Comparison of ENCODE assay signal across 9 cellular contexts in genomic region chr16:22353933-22354541, GRCh38. TPM values are rescaled to one million over a fixed set of nuclear protein-coding genes. Genes with fewer than 3 reads are reported as not detected.
DNase-seq lines count a peak whose midpoint lies in the region; ATAC-seq and TF ChIP-seq lines count a peak whose summit lies in the region.
"Had no signal": no experiment of that assay in that cellular context is flagged by ENCODE, and none has a peak within 500 bp of the region (broad histone marks: within the 10 kb centered on the region; RNA-seq: fewer than 3 reads in every experiment).

No MANE protein-coding gene starts in this region.

- intact Hi-C loops in activated CD4-positive, alpha-beta T cell treated with anti-CD3 and anti-CD28 coated beads for 36 hours (cut with DNase I, micrococcal nuclease) = loop anchor here (1.0 to 2.0 kb wide), 3 partner anchors 15 to 21 kb away; partner anchors contain the start of gene CDR2 (in 2 of the 2)
- intact Hi-C loops in activated CD8-positive, alpha-beta T cell treated with anti-CD3 and anti-CD28 coated beads for 36 hours (cut with micrococcal nuclease) = no loop called here

- H3K27ac ChIP-seq in SJCRH30 = no peak overlapping the region

- TF ChIP-seq CTCF in activated CD8-positive, alpha-beta T cell treated with anti-CD3 and anti-CD28 coated beads for 36 hours (IDR thresholded peaks at IDR 0.05) = no peak
- TF ChIP-seq CTCF in kidney epithelial cell (IDR thresholded peaks at IDR 0.05; ENCODE audit: insufficient read depth, low read length, poor library complexity, severe bottlenecking) = no peak

- H3K9me3 ChIP-seq in SJCRH30 (replicated peaks) = no peaks in the 10 kb centered on the region

- H3K9me3 Mint-ChIP-seq in activated CD4-positive, alpha-beta T cell treated with anti-CD3 and anti-CD28 coated beads for 36 hours (ENCODE audit: low read depth) = peaks cover 2% of the 10 kb centered on the region
- no peaks in the 10 kb centered on the region for H3K9me3 Mint-ChIP-seq in activated CD8-positive, alpha-beta T cell treated with anti-CD3 and anti-CD28 coated beads for 36 hours
- peaks cover 0 to 4% of the 10 kb centered on the region in 2 donors for H3K9me3 Mint-ChIP-seq in stimulated activated naive CD8-positive, alpha-beta T cell treated with anti-CD3 and anti-CD28 coated beads, Interleukin-15, amount 100 ng/mL, for 72 hours

- no peak overlapping the region for H3K4me3 Mint-ChIP-seq in activated CD4-positive, alpha-beta T cell treated with anti-CD3 and anti-CD28 coated beads for 36 hours
- no peak overlapping the region for H3K4me3 Mint-ChIP-seq in activated CD8-positive, alpha-beta T cell treated with anti-CD3 and anti-CD28 coated beads for 36 hours
- peak overlapping the region; percentile 12 to 57 for H3K4me3 Mint-ChIP-seq in stimulated activated naive CD8-positive, alpha-beta T cell treated with anti-CD3 and anti-CD28 coated beads, Interleukin-15, amount 100 ng/mL, for 72 hours

- H3K27ac Mint-ChIP-seq in activated CD4-positive, alpha-beta T cell treated with anti-CD3 and anti-CD28 coated beads for 36 hours = peak overlapping the region; percentile 90
- H3K27ac Mint-ChIP-seq in activated CD8-positive, alpha-beta T cell treated with anti-CD3 and anti-CD28 coated beads for 36 hours = peak overlapping the region; percentile 97
- H3K27ac Mint-ChIP-seq in stimulated activated naive CD8-positive, alpha-beta T cell treated with anti-CD3 and anti-CD28 coated beads, Interleukin-15, amount 100 ng/mL, for 72 hours = peak overlapping the region; percentile 16 to 85

- H3K4me1 ChIP-seq in SJCRH30 = peaks cover 14% of the 10 kb centered on the region

- peaks cover 68% of the 10 kb centered on the region for H3K4me1 Mint-ChIP-seq in activated CD4-positive, alpha-beta T cell treated with anti-CD3 and anti-CD28 coated beads for 36 hours
- peaks cover 64% of the 10 kb centered on the region for H3K4me1 Mint-ChIP-seq in activated CD8-positive, alpha-beta T cell treated with anti-CD3 and anti-CD28 coated beads for 36 hours (ENCODE audit: low read depth)
- H3K4me1 Mint-ChIP-seq in stimulated activated naive CD8-positive, alpha-beta T cell treated with anti-CD3 and anti-CD28 coated beads, Interleukin-15, amount 100 ng/mL, for 72 hours = peaks cover 71% of the 10 kb centered on the region

- peak; percentile 6 for ATAC-seq in activated CD4-positive, alpha-beta T cell treated with anti-CD3 and anti-CD28 coated beads for 36 hours
- ATAC-seq in activated CD8-positive, alpha-beta T cell treated with anti-CD3 and anti-CD28 coated beads for 36 hours = no peak
- no peak for ATAC-seq in stimulated activated naive CD8-positive, alpha-beta T cell treated with anti-CD3 and anti-CD28 coated beads, Interleukin-15, amount 100 ng/mL, for 72 hours
- ATAC-seq in HG03460 (IDR thresholded peaks at IDR 0.05; ENCODE audit: unreplicated experiment) = no peak

- H3K27me3 ChIP-seq in kidney epithelial cell (ENCODE audit: control insufficient read depth, insufficient read depth, low read length) (no peaks in the 10 kb centered on the region), SJCRH30 (no peaks in the 10 kb centered on the region)

- H3K36me3 ChIP-seq in kidney epithelial cell (ENCODE audit: control insufficient read depth, insufficient read depth, low read length) (peaks cover 2% of the 10 kb centered on the region), SJCRH30 (peaks cover 22% of the 10 kb centered on the region; the same call in 1 of the 2 replicates)

- POLR2A ChIA-PET in activated CD4-positive, alpha-beta T cell treated with anti-CD3 and anti-CD28 coated beads for 36 hours (lab: Charles Lee) = interaction anchor here (0.6 to 2.5 kb wide), 4 partner anchors 16 to 792 kb away, joined by 3 to 14 read pairs (median 6); no protein-coding TSS in a partner anchor
- POLR2A ChIA-PET in activated CD8-positive, alpha-beta T cell treated with anti-CD3 and anti-CD28 coated beads for 36 hours (lab: Charles Lee) = interaction anchor here (0.9 to 13.7 kb wide), 5 partner anchors 10 to 159 kb away, joined by 3 to 152 read pairs (median 11); partner anchors contain the start of gene CDR2

- peaks cover 44% of the 10 kb centered on the region for H3K36me3 Mint-ChIP-seq in activated CD4-positive, alpha-beta T cell treated with anti-CD3 and anti-CD28 coated beads for 36 hours (ENCODE audit: low read depth)
- peaks cover 53% of the 10 kb centered on the region for H3K36me3 Mint-ChIP-seq in activated CD8-positive, alpha-beta T cell treated with anti-CD3 and anti-CD28 coated beads for 36 hours (ENCODE audit: low read depth)

- CTCF ChIA-PET in activated CD4-positive, alpha-beta T cell treated with anti-CD3 and anti-CD28 coated beads for 36 hours (lab: Charles Lee) = interaction anchor here (0.7 to 2.0 kb wide), 7 partner anchors 14 to 1428 kb away, joined by 3 to 9 read pairs (median 4); no protein-coding TSS in a partner anchor
- CTCF ChIA-PET in activated CD8-positive, alpha-beta T cell treated with anti-CD3 and anti-CD28 coated beads for 36 hours (lab: Charles Lee) = interaction anchor here (1.0 to 2.3 kb wide), 8 partner anchors 8 to 165 kb away, joined by 3 to 9 read pairs (median 3); no protein-coding TSS in a partner anchor

- DNase-seq in activated CD4-positive, alpha-beta T cell treated with anti-CD3 and anti-CD28 coated beads for 36 hours = no peak
- DNase-seq in activated CD4-positive, alpha-beta T cell treated with anti-CD3 and anti-CD28 coated beads, Interleukin-2, amount 50 U/mL, for 4 hours = no peak
- no peak for DNase-seq in activated CD8-positive, alpha-beta T cell treated with anti-CD3 and anti-CD28 coated beads for 36 hours
- DNase-seq in kidney epithelial cell (ENCODE audit: low read depth) (peak; percentile 65), SJCRH30 (no peak), NCI-H2107 treated with DMSO at 0.1 percent for 48 hours (lab: John Stamatoyannopoulos, UW; ENCODE audit: unreplicated experiment) (no peak)
- no peak for DNase-seq in stimulated activated naive CD8-positive, alpha-beta T cell treated with anti-CD3 and anti-CD28 coated beads, Interleukin-15, amount 100 ng/mL, for 72 hours
- DNase-seq: NCI-H1092 treated with DMSO at 0.1 percent for 48 hours had no signal

- H3K27me3 Mint-ChIP-seq in activated CD4-positive, alpha-beta T cell treated with anti-CD3 and anti-CD28 coated beads for 36 hours = no peaks in the 10 kb centered on the region
- no peaks in the 10 kb centered on the region for H3K27me3 Mint-ChIP-seq in activated CD8-positive, alpha-beta T cell treated with anti-CD3 and anti-CD28 coated beads for 36 hours
- H3K27me3 Mint-ChIP-seq in stimulated activated naive CD8-positive, alpha-beta T cell treated with anti-CD3 and anti-CD28 coated beads, Interleukin-15, amount 100 ng/mL, for 72 hours = no peaks in the 10 kb centered on the region

- no peak overlapping the region for H3K4me3 ChIP-seq in kidney epithelial cell (ENCODE audit: low read depth, low read length)
- no peak overlapping the region for H3K4me3 ChIP-seq in SJCRH30

RNA-seq across cellular contexts. Expression of gene CDR2, which starts 20.4 kb away (rescaled TPM):
- total RNA-seq in activated CD4-positive, alpha-beta T cell treated with anti-CD3 and anti-CD28 coated beads for 36 hours = 10 to 100 TPM; 29.5 to 33.7 TPM
- 10 to 100 TPM; 34.7 to 37.6 TPM for total RNA-seq in activated CD8-positive, alpha-beta T cell treated with anti-CD3 and anti-CD28 coated beads for 36 hours
- 27.0 and 29.6 TPM in 2 replicates for total RNA-seq in kidney epithelial cell
- 20.1 and 21.6 TPM in 2 replicates for total RNA-seq in SJCRH30 (2014; rRNA removed; shearing (Covaris generic))

RNA-seq across cellular contexts. Expression of gene POLR3E, which starts 56.8 kb away (rescaled TPM):
- 10 to 100 TPM; 70.9 to 87.4 TPM for total RNA-seq in activated CD4-positive, alpha-beta T cell treated with anti-CD3 and anti-CD28 coated beads for 36 hours
- 10 to 100 TPM; 66.9 to 67.9 TPM for total RNA-seq in activated CD8-positive, alpha-beta T cell treated with anti-CD3 and anti-CD28 coated beads for 36 hours
- 33.1 and 39.4 TPM in 2 replicates for total RNA-seq in kidney epithelial cell
- total RNA-seq in SJCRH30 (2014; rRNA removed; shearing (Covaris generic)) = 35.5 and 36.9 TPM in 2 replicates

Comparison
In these comparisons a context has a peak if more than half of its experiments do, and no peak if none do; other contexts are left out.
1. H3K4me3 Mint-ChIP-seq: peak in stimulated activated naive CD8-positive, alpha-beta T cell treated with anti-CD3 and anti-CD28 coated beads, Interleukin-15, amount 100 ng/mL, for 72 hours (2 of 2); none in activated CD4-positive, alpha-beta T cell treated with anti-CD3 and anti-CD28 coated beads for 36 hours (single experiment) and activated CD8-positive, alpha-beta T cell treated with anti-CD3 and anti-CD28 coated beads for 36 hours (single experiment).
2. Peak in every context shown above with its lines, with median percentiles within 50 percentile points of each other: H3K27ac Mint-ChIP-seq.